ENCODE assay signal across 8 cellular contexts in the genomic region with DNA sequence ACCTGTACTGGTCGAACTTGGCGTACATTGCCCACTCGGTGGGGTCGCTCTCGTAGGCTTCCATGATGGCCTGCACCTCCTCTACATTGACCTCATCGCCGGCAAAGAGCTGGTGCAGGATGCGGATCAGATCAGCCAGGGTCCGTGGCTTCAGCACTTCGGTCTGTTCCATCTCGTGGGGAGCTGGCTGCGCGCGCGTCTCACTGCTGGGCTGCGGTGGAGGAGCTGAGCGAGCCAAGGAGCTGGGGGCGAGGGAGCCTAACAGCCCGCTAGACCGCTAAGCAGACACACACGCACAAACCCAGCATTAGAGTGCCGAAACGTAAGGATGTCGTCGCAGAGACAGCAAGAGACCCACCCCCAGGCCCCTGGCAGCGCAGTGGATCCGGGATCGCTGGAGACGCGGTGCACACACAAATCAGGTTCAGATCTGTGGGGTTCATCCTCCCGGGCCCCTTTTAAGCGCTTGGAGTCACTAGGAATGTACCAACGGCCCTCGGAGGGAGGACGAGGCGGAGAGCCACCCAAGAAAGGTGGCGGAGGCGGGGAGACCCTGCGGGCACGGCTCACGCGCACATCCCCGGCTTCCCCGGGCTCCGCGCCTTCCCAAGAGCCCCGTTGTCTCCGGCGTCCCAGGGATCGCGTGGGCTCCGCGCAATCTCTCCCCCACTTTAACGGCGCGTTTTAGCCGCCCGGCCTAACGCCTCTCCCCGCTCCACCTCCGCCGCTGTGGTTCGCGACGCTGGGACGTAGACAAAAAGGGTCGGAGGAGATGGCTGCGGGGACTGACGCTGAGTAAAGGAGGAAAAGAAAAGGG. TPM values are rescaled to one million over a fixed set of nuclear protein-coding genes. Genes with fewer than 3 reads are reported as not detected.
DNase-seq lines count a peak whose midpoint lies in the region; ATAC-seq, FAIRE-seq and TF ChIP-seq lines count a peak whose summit lies in the region.

Gene CDO1 (minus strand): TSS at position 434 of the 817 bp plus-strand sequence. CDS start 262 bp downstream, at position 172.

- peak; percentile 44 for ATAC-seq in RWPE2 (ENCODE audit: low read depth)
- ATAC-seq in HG03460 (IDR thresholded peaks at IDR 0.05; ENCODE audit: unreplicated experiment): no peak

- H3K27ac ChIP-seq in RWPE2 (ENCODE audit: poor library complexity, severe bottlenecking): no peak within 1 kb of the TSS

- TF ChIP-seq CTCF in GM20000 (IDR thresholded peaks at IDR 0.05; ENCODE audit: extremely low read depth, missing control alignments) (no peak), RWPE2 (IDR thresholded peaks at IDR 0.05; ENCODE audit: poor library complexity, severe bottlenecking) (no peak), bronchial epithelial cell (IDR thresholded peaks at IDR 0.05; ENCODE audit: insufficient read depth, low read length, severe bottlenecking) (no peak), D721Med (IDR thresholded peaks at IDR 0.05; ENCODE audit: insufficient read depth, missing control alignments) (no peak)

- H3K9ac ChIP-seq in iPS-15b (ENCODE audit: low read depth, low read length): peak within 1 kb of the TSS; percentile 80

- H3K4me1 ChIP-seq in RWPE2 (ENCODE audit: insufficient read depth, poor library complexity, severe bottlenecking) (no peaks in the 10 kb centered on the region), iPS-15b (ENCODE audit: control insufficient read depth, insufficient read depth, low read length) (peaks cover 5% of the 10 kb centered on the region)

- H3K27me3 ChIP-seq in RWPE2 (ENCODE audit: insufficient read depth, poor library complexity, severe bottlenecking): peaks cover 75% of the 10 kb centered on the region
- peaks cover 30% of the 10 kb centered on the region for H3K27me3 ChIP-seq in bronchial epithelial cell (ENCODE audit: control insufficient read depth, insufficient read depth, low read length)
- peaks cover 44% of the 10 kb centered on the region for H3K27me3 ChIP-seq in iPS-15b (ENCODE audit: control insufficient read depth, insufficient read depth, low read length)

- FAIRE-seq in bronchial epithelial cell (lab: Jason Lieb, UNC) (no peak), D721Med (lab: Jason Lieb, UNC) (no peak)

- DNase-seq in GM20000 (ENCODE audit: low spot score) (peak; percentile 33), RWPE2 (ENCODE audit: low spot score) (peak; percentile 61), bronchial epithelial cell (ENCODE audit: low read depth) (no peak), putamen (ENCODE audit: low spot score) (peak; percentile 86), NOMO-1 (lab: John Stamatoyannopoulos, UW; ENCODE audit: unreplicated experiment in 2 of 2) (no peak), D721Med (ENCODE audit: insufficient read length, low spot score) (no peak)

- H3K36me3 ChIP-seq in RWPE2 (ENCODE audit: low read depth): no peaks in the 10 kb centered on the region
- H3K36me3 ChIP-seq in bronchial epithelial cell (ENCODE audit: control insufficient read depth, insufficient read depth, low read length): no peaks in the 10 kb centered on the region
- H3K36me3 ChIP-seq in iPS-15b (ENCODE audit: control insufficient read depth, insufficient read depth, low read length): peaks cover 2% of the 10 kb centered on the region

- H3K9me3 ChIP-seq in RWPE2 (ENCODE audit: severe bottlenecking) (no peaks in the 10 kb centered on the region), iPS-15b (ENCODE audit: control insufficient read depth, insufficient read depth, low read length) (no peaks in the 10 kb centered on the region)

- no peak within 1 kb of the TSS for H3K4me3 ChIP-seq in RWPE2 (ENCODE audit: severe bottlenecking)
- peak within 1 kb of the TSS; percentile 8 for H3K4me3 ChIP-seq in bronchial epithelial cell (ENCODE audit: low read depth, low read length)
- peak within 1 kb of the TSS; percentile 96 for H3K4me3 ChIP-seq in iPS-15b (ENCODE audit: low read depth, low read length)

RNA-seq across cellular contexts. Expression of gene CDO1, which starts in this region (rescaled TPM):
- total RNA-seq in bronchial epithelial cell: not detected in 2 replicates

Comparison
In these comparisons a context has a peak if more than half of its experiments do, and no peak if none do; other contexts are left out.
1. DNase-seq: peak in GM20000 (single experiment), RWPE2 (single experiment) and putamen (single experiment); none in bronchial epithelial cell (single experiment), NOMO-1 (0 of 2) and D721Med (single experiment).